In genomic region chr11:67117176-67117575, GRCh38 we compare ENCODE assay signal across 8 cellular contexts. TPM values are rescaled to one million over a fixed set of nuclear protein-coding genes. Genes with fewer than 3 reads are reported as not detected.
DNase-seq lines count a peak whose midpoint lies in the region; ATAC-seq, FAIRE-seq and TF ChIP-seq lines count a peak whose summit lies in the region.

No MANE protein-coding gene starts in this region.

- H4K91ac ChIP-seq in H1 (replicated peaks; ENCODE audit: insufficient read length, low read length) = no peak overlapping the region

- H3K9me3 Mint-ChIP-seq in osteocyte (ENCODE audit: unreplicated experiment) = no peaks in the 10 kb centered on the region

- no peaks in the 10 kb centered on the region for H3K36me3 Mint-ChIP-seq in osteocyte (ENCODE audit: unreplicated experiment)

- peaks cover 2 to 3% of the 10 kb centered on the region in 2 experiments for H4K20me1 ChIP-seq in H1 (replicated peaks in 1 of 2; ENCODE audit: control insufficient read depth in 1 of 2, insufficient read depth in 2 of 2, low read length in 2 of 2)

- H2BK12ac ChIP-seq in H1 (ENCODE audit: low read depth, low read length) = no peak overlapping the region

- POLR2A ChIA-PET in H1 (lab: Charles Lee; ENCODE audit: partially characterized antibody) = interaction anchor here (0.8 to 1.9 kb wide), 9 partner anchors 30 to 172 kb away, joined by 3 to 7 read pairs (median 4); partner anchors contain the start of gene ANKRD13D

- no peak overlapping the region for H2BK5ac ChIP-seq in H1 (ENCODE audit: low read depth, low read length)

- ATAC-seq in HG03439 (IDR thresholded peaks at IDR 0.05; ENCODE audit: unreplicated experiment) (no peak), GM18519 (IDR thresholded peaks at IDR 0.05; ENCODE audit: low FRiP score, unreplicated experiment) (no peak)

- H3K4me2 ChIP-seq in H1 (ENCODE audit: insufficient read depth in 1 of 2, low read depth in 2 of 2, low read length in 2 of 2) = peak overlapping the region; percentile 57 to 86

- TF ChIP-seq CTCF in H1 (IDR thresholded peaks at IDR 0.05; ENCODE audit: control extremely low read depth in 1 of 3, insufficient read depth in 1 of 3, low read depth in 1 of 3, low read length in 3 of 3) (no peak), osteocyte (IDR thresholded peaks at IDR 0.05) (no peak)

- H3K23ac ChIP-seq in H1 (ENCODE audit: insufficient read length) = no peak overlapping the region

- no peak overlapping the region for H3K56ac ChIP-seq in H1 (replicated peaks; ENCODE audit: insufficient read length, low read depth, low read length)

- no peak overlapping the region for H2BK20ac ChIP-seq in H1 (ENCODE audit: low read length)

- no peak for TF ChIP-seq RAD21 in H1 (IDR thresholded peaks at IDR 0.05 in 1 of 2, conservative IDR thresholded peaks at IDR 0.05 in 1 of 2; ENCODE audit: low read depth in 2 of 2, low read length in 2 of 2)

- no peaks in the 10 kb centered on the region; the same call in 1 of the 2 replicates for H3K79me1 ChIP-seq in H1 (ENCODE audit: low read depth, low read length)

- H3K36me3 ChIP-seq in H1 (ENCODE audit: control insufficient read depth in 2 of 4, insufficient read depth in 4 of 4, low read length in 3 of 4) = peaks cover 0 to 7% (median 0%) of the 10 kb centered on the region in 4 experiments; a peak in 1 of 8 replicates

- FAIRE-seq in H1 (lab: Jason Lieb, UNC) = no peak

- no peaks in the 10 kb centered on the region for H3K27me3 ChIP-seq in H1 (replicated peaks in 1 of 4; ENCODE audit: control insufficient read depth in 3 of 4, extremely low read depth in 1 of 4, insufficient read depth in 3 of 4, low read length in 3 of 4)

- no peak for TF ChIP-seq EP300 in H1 (IDR thresholded peaks at IDR 0.05; ENCODE audit: borderline replicate concordance in 1 of 2, low read depth in 2 of 2, low read length in 2 of 2)

- 73% methylated on average over 7 of the region's 7 CpGs; no CpG with 5 or more reads in 1 of the 2 experiments for WGBS in H1 (ENCODE audit: extremely low coverage in 1 of 2, insufficient coverage in 1 of 2, insufficient read length in 1 of 2, insufficient replicate concordance in 2 of 2, low coverage in 1 of 2, low lambda C conversion rate in 2 of 2, missing lambda C conversion rate in 1 of 2), 2 experiments

- H3K4me1 Mint-ChIP-seq in osteocyte (ENCODE audit: unreplicated experiment) = peaks cover 10% of the 10 kb centered on the region

- H4K5ac ChIP-seq in H1 (ENCODE audit: insufficient read length, low read depth, low read length) = peak overlapping the region; percentile 5

- H3K9ac ChIP-seq in H1 (replicated peaks in 1 of 4; ENCODE audit: extremely low read depth in 1 of 4, low read depth in 3 of 4, low read length in 3 of 4) = no peak overlapping the region; a peak in 1 of 7 replicates

- peak overlapping the region; percentile 71 for H3K27ac Mint-ChIP-seq in osteocyte (ENCODE audit: unreplicated experiment)

- no peak overlapping the region for H3K27ac ChIP-seq in H1 (ENCODE audit: low read depth, low read length)

- H3K4me3 Mint-ChIP-seq in osteocyte (ENCODE audit: unreplicated experiment) = no peak overlapping the region

- no peaks in the 10 kb centered on the region for H3K27me3 Mint-ChIP-seq in osteocyte (ENCODE audit: unreplicated experiment)

- peaks cover 18 to 27% of the 10 kb centered on the region in 2 experiments for H3K79me2 ChIP-seq in H1 (ENCODE audit: control insufficient read depth in 1 of 2, insufficient read depth in 2 of 2, low read length in 2 of 2)

- no peak overlapping the region for H2BK15ac ChIP-seq in H1 (ENCODE audit: low read length)

- no peak overlapping the region for H3K14ac ChIP-seq in H1 (ENCODE audit: insufficient read length)

- H2AK5ac ChIP-seq in H1 (ENCODE audit: low read depth, low read length) = no peak overlapping the region

- no peak overlapping the region for H3K4ac ChIP-seq in H1 (replicated peaks; ENCODE audit: insufficient read length, low read depth, low read length)

- H2BK120ac ChIP-seq in H1 (replicated peaks; ENCODE audit: low read depth, low read length) = no peak overlapping the region

- CTCF ChIA-PET in H1 (lab: Charles Lee; ENCODE audit: partially characterized antibody) = interaction anchor here (0.5 to 3.2 kb wide), 6 partner anchors 11 to 88 kb away, joined by 3 to 17 read pairs (median 4); no protein-coding TSS in a partner anchor

- peak overlapping the region; percentile 78 for H2AFZ ChIP-seq in H1 (ENCODE audit: low read length)

- intact Hi-C loops in posterior vena cava (cut with DNase I) = no loop called here

- peak overlapping the region; percentile 35 to 62 (median 48); a peak in 7 of 8 replicates for H3K4me3 ChIP-seq in H1 (ENCODE audit: extremely low read depth in 1 of 4, insufficient read depth in 2 of 4, low read depth in 3 of 4, low read length in 4 of 4)

- in situ Hi-C loops in KBM-7 (cut with MboI; ENCODE audit: low pct_unique_long_range_greater_than_20kb, low sequenced_read_pairs) = no loop called here

- peaks cover 0 to 12% (median 4%) of the 10 kb centered on the region in 4 experiments; a peak in 4 of 7 replicates for H3K4me1 ChIP-seq in H1 (replicated peaks in 1 of 4; ENCODE audit: control insufficient read depth in 3 of 4, insufficient read depth in 4 of 4, low read length in 3 of 4)

- H3K9me3 ChIP-seq in H1 (ENCODE audit: insufficient read depth in 2 of 2, low read depth in 1 of 2, low read length in 1 of 2) = no peaks in the 10 kb centered on the region

- H3K23me2 ChIP-seq in H1 (ENCODE audit: low read depth, low read length) = peaks cover 10% of the 10 kb centered on the region; the same call in 1 of the 2 replicates

- H4K8ac ChIP-seq in H1 (ENCODE audit: extremely low read depth, insufficient read depth, low read length) = no peak overlapping the region

- TF ChIP-seq POLR2A in H1 (IDR thresholded peaks at IDR 0.05; ENCODE audit: control extremely low read depth in 1 of 2, low read depth in 2 of 2, low read length in 2 of 2) = no peak

- DNase-seq in DMS114 treated with DMSO at 0.1 percent for 48 hours (lab: John Stamatoyannopoulos, UW; ENCODE audit: unreplicated experiment) = peak; percentile 86
- DNase-seq in NCI-H2227 treated with DMSO at 0.1 percent for 48 hours (lab: John Stamatoyannopoulos, UW) = peak; percentile 58
- DNase-seq in H1 (ENCODE audit: low read depth in 1 of 2, low spot score in 2 of 2) = no peak
- no peak for DNase-seq in osteocyte (ENCODE audit: extremely low spot score, unreplicated experiment)
- DNase-seq in posterior vena cava (ENCODE audit: low spot score) = no peak
- DNase-seq in KBM-7 = no peak

- H3K18ac ChIP-seq in H1 (ENCODE audit: extremely low read depth, low read length) = 0 out of 2 replicates have a peak overlapping the region, but pooled peaks have one; percentile 0

TF ChIP-seq in H1, 55 proteins besides CTCF, POLR2A, EP300 and RAD21 (continues in another document):
- TF ChIP-seq SIN3A (conservative IDR thresholded peaks at IDR 0.05 in 1 of 2, IDR thresholded peaks at IDR 0.05 in 1 of 2; ENCODE audit: low read depth in 1 of 2, low read length in 2 of 2) (no peak), YY1 (IDR thresholded peaks at IDR 0.05; ENCODE audit: low read depth, low read length) (no peak), JUND (IDR thresholded peaks at IDR 0.05; ENCODE audit: low read length) (no peak), SRF (IDR thresholded peaks at IDR 0.05; ENCODE audit: low read depth, low read length) (no peak), KDM4A (IDR thresholded peaks at IDR 0.05; ENCODE audit: low read depth, low read length, severe bottlenecking) (no peak)

RNA-seq across cellular contexts. Expression of gene KDM2A, which starts 1.9 kb away (rescaled TPM):
- 56.6 and 66.2 TPM in 2 replicates for total RNA-seq in H1 (2021; fragmentation: NEBNext Ultra II Directional; extraction: Animal tissue kit (Norgen Biotek cat#: 25700))
- polyA plus RNA-seq in H1 (2011; rRNA removed) = 55.4 and 62.0 TPM in 2 replicates
- polyA plus RNA-seq in H1 (2011; cell fraction: cytosol; rRNA removed) = 45.5 TPM
- polyA plus RNA-seq in H1 (2011; cell fraction: nucleus; rRNA removed) = 136 TPM
- 40.5 to 48.7 TPM (median 46.0 TPM) in 4 replicates for polyA plus RNA-seq in H1 (2012, experiment 1 of 2)
- polyA plus RNA-seq in H1 (2012, experiment 2 of 2) = 22.4 TPM
- polyA plus RNA-seq in H1 (2013, experiment 1 of 2) = 40.0 TPM
- 35.7 TPM for polyA plus RNA-seq in H1 (2013, experiment 2 of 2)
- 95.4 and 97.5 TPM in 2 replicates for polyA minus RNA-seq in H1 (2011; rRNA and poly(A)+ RNA removed)
- polyA minus RNA-seq in H1 (2011; cell fraction: cytosol; rRNA and poly(A)+ RNA removed) = 46.6 TPM
- 75.4 TPM for polyA minus RNA-seq in H1 (2011; cell fraction: nucleus; rRNA and poly(A)+ RNA removed)
- total RNA-seq in osteocyte = 62.9 and 64.8 TPM in 2 replicates
- total RNA-seq in posterior vena cava = 10 to 100 TPM; 55.3 to 58.3 TPM

Comparison
In these comparisons a context has a peak if more than half of its experiments do, and no peak if none do; other contexts are left out.
1. DNase-seq: peak in DMS114 treated with DMSO at 0.1 percent for 48 hours (single experiment) and NCI-H2227 treated with DMSO at 0.1 percent for 48 hours (single experiment); none in H1 (0 of 2), osteocyte (single experiment), posterior vena cava (single experiment) and KBM-7 (single experiment).